ENCODE assay signal across 11 cellular contexts in the genomic region with DNA sequence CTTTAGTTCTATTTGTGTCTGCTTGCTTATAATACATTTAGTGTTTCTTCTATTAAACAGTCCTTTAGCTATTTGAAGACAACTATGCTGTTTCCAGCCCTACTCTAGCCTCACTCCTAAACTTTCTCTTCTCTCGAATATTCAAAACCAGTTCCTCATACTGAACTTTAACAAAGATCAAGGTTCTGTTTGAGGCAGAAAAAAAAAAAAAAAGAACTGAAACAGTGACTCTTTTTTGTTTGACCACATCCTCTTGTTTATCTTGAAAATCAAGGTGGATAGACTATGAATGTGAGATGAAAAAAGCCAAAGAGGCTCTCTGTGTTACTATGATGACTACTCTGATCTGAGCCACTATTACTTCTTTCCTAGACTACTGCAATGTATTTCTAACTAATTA.
A peak's percentile ranks its signal among the peaks of the same experiment; 100 is the strongest.
DNase-seq lines count a peak whose midpoint lies in the region; ATAC-seq and TF ChIP-seq lines count a peak whose summit lies in the region.
"Had no signal": no experiment of that assay in that cellular context is flagged by ENCODE, and none has a peak within 500 bp of the region (broad histone marks: within the 10 kb centered on the region; RNA-seq: fewer than 3 reads in every experiment).

No MANE protein-coding gene starts in this region.

- no peaks in the 10 kb centered on the region; the same call in 1 of the 2 replicates for H3K9me2 ChIP-seq in OCI-LY1 (ENCODE audit: low read depth, low read length)

- WGBS in suprapubic skin = 62% methylated on average over 1 of the region's 1 CpG

- H3K27ac ChIP-seq in OCI-LY1 (ENCODE audit: low read depth, low read length, poor library complexity, severe bottlenecking) (peak overlapping the region; percentile 51), suprapubic skin (no peak overlapping the region)

- H3K4me3 ChIP-seq in OCI-LY1 (ENCODE audit: low read depth, low read length, poor library complexity, severe bottlenecking) (no peak overlapping the region), suprapubic skin (no peak overlapping the region)
- H3K4me3 ChIP-seq: lung had no signal

- no peak for TF ChIP-seq POLR2A in suprapubic skin (IDR thresholded peaks at IDR 0.05)

- H3K9me3 Mint-ChIP-seq in activated T-cell treated with anti-CD3 and anti-CD28 coated beads, Interleukin-2, amount 50 U/mL, for 4 hours = peaks cover 9% of the 10 kb centered on the region
- H3K9me3 Mint-ChIP-seq in stimulated activated effector memory CD8-positive, alpha-beta T cell treated with anti-CD3 and anti-CD28 coated beads, Interleukin-12 subunit alpha, Interleukin-12 subunit beta, amount 100 ng/mL, for 72 hours = peaks cover 11% of the 10 kb centered on the region

- peaks cover 2% of the 10 kb centered on the region for H3K27me3 Mint-ChIP-seq in activated T-cell treated with anti-CD3 and anti-CD28 coated beads, Interleukin-2, amount 50 U/mL, for 4 hours (ENCODE audit: low read depth)

- H3K36me3 ChIP-seq in OCI-LY1 (ENCODE audit: insufficient read depth, low read length) (no peaks in the 10 kb centered on the region), suprapubic skin (no peaks in the 10 kb centered on the region)

- H3K4me1 Mint-ChIP-seq in activated T-cell treated with anti-CD3 and anti-CD28 coated beads, Interleukin-2, amount 50 U/mL, for 4 hours (ENCODE audit: low read depth) = peaks cover 40% of the 10 kb centered on the region
- H3K4me1 Mint-ChIP-seq in stimulated activated effector memory CD8-positive, alpha-beta T cell treated with anti-CD3 and anti-CD28 coated beads, Interleukin-12 subunit alpha, Interleukin-12 subunit beta, amount 100 ng/mL, for 72 hours = peaks cover 27% of the 10 kb centered on the region
- H3K4me1 Mint-ChIP-seq: brain had no signal

- no peaks in the 10 kb centered on the region for H4K20me1 ChIP-seq in OCI-LY1 (ENCODE audit: insufficient read depth, low read length)

- peak overlapping the region; percentile 11; the same call in 1 of the 2 replicates for H3K4me2 ChIP-seq in OCI-LY1 (ENCODE audit: low read length)

- H3K27me3 ChIP-seq in OCI-LY1 (ENCODE audit: insufficient read depth, low read length) = no peaks in the 10 kb centered on the region; the same call in 1 of the 2 replicates
- H3K27me3 ChIP-seq in suprapubic skin = no peaks in the 10 kb centered on the region

- peak overlapping the region; percentile 54 for H3K4me3 Mint-ChIP-seq in activated T-cell treated with anti-CD3 and anti-CD28 coated beads, Interleukin-2, amount 50 U/mL, for 4 hours
- peak overlapping the region; percentile 3 for H3K4me3 Mint-ChIP-seq in stimulated activated effector memory CD8-positive, alpha-beta T cell treated with anti-CD3 and anti-CD28 coated beads, Interleukin-12 subunit alpha, Interleukin-12 subunit beta, amount 100 ng/mL, for 72 hours
- H3K4me3 Mint-ChIP-seq: brain had no signal

- no peaks in the 10 kb centered on the region for H3F3A ChIP-seq in OCI-LY1 (ENCODE audit: insufficient read depth, low read length)

- no peak for TF ChIP-seq EP300 in suprapubic skin (IDR thresholded peaks at IDR 0.05)

- no peaks in the 10 kb centered on the region for H3K79me2 ChIP-seq in OCI-LY1 (ENCODE audit: insufficient read depth, low read length)

- no peak overlapping the region for H2AFZ ChIP-seq in OCI-LY1 (ENCODE audit: low read length)

- H3K27ac Mint-ChIP-seq in stimulated activated effector memory CD8-positive, alpha-beta T cell treated with anti-CD3 and anti-CD28 coated beads, Interleukin-12 subunit alpha, Interleukin-12 subunit beta, amount 100 ng/mL, for 72 hours = no peak overlapping the region
- H3K27ac Mint-ChIP-seq: brain had no signal

- H3K9ac ChIP-seq in OCI-LY1 (ENCODE audit: low read length) = no peak overlapping the region

- peaks cover 31% of the 10 kb centered on the region for H3K4me1 ChIP-seq in OCI-LY1 (ENCODE audit: insufficient read depth, low read length, severe bottlenecking)
- no peaks in the 10 kb centered on the region for H3K4me1 ChIP-seq in suprapubic skin

- ATAC-seq in activated T-cell treated with anti-CD3 and anti-CD28 coated beads, Interleukin-2, amount 50 U/mL, for 4 hours = peak; percentile 97 to 99
- peak; percentile 96 for ATAC-seq in HG02973 (IDR thresholded peaks at IDR 0.05; ENCODE audit: unreplicated experiment)
- peak; percentile 100 for ATAC-seq in stimulated activated effector memory CD8-positive, alpha-beta T cell treated with anti-CD3 and anti-CD28 coated beads, Interleukin-12 subunit alpha, Interleukin-12 subunit beta, amount 100 ng/mL, for 72 hours

- DNase-seq in activated T-cell treated with anti-CD3 and anti-CD28 coated beads, Interleukin-2, amount 50 U/mL, for 4 hours = no peak
- DNase-seq in activated T-cell treated with anti-CD3 and anti-CD28 coated beads for 4 hours (no peak), NCI-H1694 (lab: John Stamatoyannopoulos, UW) (no peak), suprapubic skin (ENCODE audit: low spot score in 2 of 2) (no peak), NCI-H748 (lab: John Stamatoyannopoulos, UW; ENCODE audit: unreplicated experiment) (no peak)
- no peak for DNase-seq in stimulated activated effector memory CD8-positive, alpha-beta T cell treated with anti-CD3 and anti-CD28 coated beads, Interleukin-12 subunit alpha, Interleukin-12 subunit beta, amount 100 ng/mL, for 72 hours (ENCODE audit: low spot score in 2 of 2)
- DNase-seq: NCI-H1930 had no signal

- H3K9me3 ChIP-seq in OCI-LY1 (ENCODE audit: low read length) (no peaks in the 10 kb centered on the region), suprapubic skin (no peaks in the 10 kb centered on the region)

- peaks cover 2% of the 10 kb centered on the region for H3K36me3 Mint-ChIP-seq in activated T-cell treated with anti-CD3 and anti-CD28 coated beads, Interleukin-2, amount 50 U/mL, for 4 hours (ENCODE audit: insufficient read depth)
- H3K36me3 Mint-ChIP-seq in stimulated activated effector memory CD8-positive, alpha-beta T cell treated with anti-CD3 and anti-CD28 coated beads, Interleukin-12 subunit alpha, Interleukin-12 subunit beta, amount 100 ng/mL, for 72 hours = no peaks in the 10 kb centered on the region
- H3K36me3 Mint-ChIP-seq: brain had no signal

- no peak for TF ChIP-seq CTCF in OCI-LY1 (IDR thresholded peaks at IDR 0.05; ENCODE audit: low read length)
- TF ChIP-seq CTCF in suprapubic skin (IDR thresholded peaks at IDR 0.05) = no peak
